16 cellular contexts compared by ENCODE assay signal in genomic region chr5:160075073-160075472, GRCh38. TPM values are rescaled to one million over a fixed set of nuclear protein-coding genes. Genes with fewer than 3 reads are reported as not detected.
DNase-seq lines count a peak whose midpoint lies in the region; ATAC-seq and TF ChIP-seq lines count a peak whose summit lies in the region.
"Had no signal": no experiment of that assay in that cellular context is flagged by ENCODE, and none has a peak within 500 bp of the region (broad histone marks: within the 10 kb centered on the region; RNA-seq: fewer than 3 reads in every experiment).

No MANE protein-coding gene starts in this region.

- H3K4ac ChIP-seq in mesenchymal stem cell (ENCODE audit: low read depth in 1 of 2, low read length in 2 of 2): no peak overlapping the region

- H3K4me1 ChIP-seq in SJSA1 (replicated peaks) (0 out of 2 replicates have a peak, but pooled peaks cover 4% of the 10 kb centered on the region), mesenchymal stem cell (ENCODE audit: control insufficient read depth, insufficient read depth, low read depth, low read length) (no peaks in the 10 kb centered on the region), upper lobe of right lung (peaks cover 14% of the 10 kb centered on the region)
- H3K4me1 ChIP-seq: A549 had no signal

- H3K23ac ChIP-seq in mesenchymal stem cell (ENCODE audit: low read length in 2 of 2): no peak overlapping the region

- no peak overlapping the region for H4K91ac ChIP-seq in mesenchymal stem cell (ENCODE audit: low read length)

- no peak overlapping the region for H2BK15ac ChIP-seq in mesenchymal stem cell (ENCODE audit: low read depth, poor library complexity, severe bottlenecking)

- no peak overlapping the region for H3K4me2 ChIP-seq in mesenchymal stem cell (ENCODE audit: low read length, poor library complexity, severe bottlenecking)
- H3K4me2 ChIP-seq: A549 had no signal

- H3K27ac ChIP-seq in SJSA1 (no peak overlapping the region), mesenchymal stem cell (ENCODE audit: low read length, poor library complexity, severe bottlenecking) (no peak overlapping the region), upper lobe of right lung (no peak overlapping the region)
- H3K27ac ChIP-seq: A549, C4-2B had no signal

- H3K18ac ChIP-seq in mesenchymal stem cell (ENCODE audit: low read depth in 1 of 2, low read length in 2 of 2): no peak overlapping the region

- intact Hi-C loops in upper lobe of right lung (cut with DNase I): no loop called here

- H3K79me1 ChIP-seq in mesenchymal stem cell (replicated peaks; ENCODE audit: low read length, poor library complexity, severe bottlenecking): peaks cover 8% of the 10 kb centered on the region

- H3K36me3 ChIP-seq in SJSA1 (peaks cover 27% of the 10 kb centered on the region), mesenchymal stem cell (ENCODE audit: control insufficient read depth in 1 of 2, insufficient read depth in 2 of 2, low read depth in 1 of 2, low read length in 2 of 2) (peaks cover 8 to 38% of the 10 kb centered on the region in 2 experiments), upper lobe of right lung (peaks cover 15% of the 10 kb centered on the region)

- H3K9ac ChIP-seq in mesenchymal stem cell (ENCODE audit: low read length): no peak overlapping the region

- DNase-seq in EH (ENCODE audit: low read depth) (peak; percentile 37), SJSA1 (ENCODE audit: low read depth in 1 of 2, low spot score in 2 of 2) (peak; percentile 2 to 20), astrocyte of the hippocampus (ENCODE audit: low read depth, low spot score) (peak; percentile 70), mesenchymal stem cell (peak; percentile 48), upper lobe of right lung (no peak), glutamatergic neuron (no peak), mucosa of gallbladder (ENCODE audit: low spot score) (no peak)
- DNase-seq: BE2C; Caco-2; CD8-positive, alpha-beta memory T cell; DND-41; GF-D8; HCEC 1CT had no signal

- H2BK12ac ChIP-seq in mesenchymal stem cell (ENCODE audit: low read length in 2 of 2): no peak overlapping the region

- H4K8ac ChIP-seq in mesenchymal stem cell (ENCODE audit: low read length): no peak overlapping the region

- H2AK5ac ChIP-seq in mesenchymal stem cell (ENCODE audit: low read length, severe bottlenecking): no peak overlapping the region

- H3K4me3 Mint-ChIP-seq in glutamatergic neuron (ENCODE audit: unreplicated experiment): no peak overlapping the region
- H3K4me3 Mint-ChIP-seq: CD8-positive, alpha-beta memory T cell had no signal

- ATAC-seq in upper lobe of right lung: no peak
- ATAC-seq in HG03442 (IDR thresholded peaks at IDR 0.05; ENCODE audit: unreplicated experiment): no peak
- ATAC-seq: A549 had no signal

- H3K27me3 Mint-ChIP-seq in glutamatergic neuron (ENCODE audit: unreplicated experiment): no peaks in the 10 kb centered on the region
- H3K27me3 Mint-ChIP-seq: CD8-positive, alpha-beta memory T cell had no signal

- H3K9me3 Mint-ChIP-seq in glutamatergic neuron (ENCODE audit: unreplicated experiment): peaks cover 1% of the 10 kb centered on the region
- H3K9me3 Mint-ChIP-seq: CD8-positive, alpha-beta memory T cell had no signal

- peaks cover 9% of the 10 kb centered on the region for H3K4me1 Mint-ChIP-seq in glutamatergic neuron (ENCODE audit: low read depth, unreplicated experiment)
- H3K4me1 Mint-ChIP-seq: CD8-positive, alpha-beta memory T cell had no signal

- H2BK120ac ChIP-seq in mesenchymal stem cell (ENCODE audit: low read depth, low read length): no peak overlapping the region

- H3K36me3 Mint-ChIP-seq in glutamatergic neuron (ENCODE audit: unreplicated experiment): no peaks in the 10 kb centered on the region

- H3K27ac Mint-ChIP-seq in glutamatergic neuron (ENCODE audit: unreplicated experiment): no peak overlapping the region

- H3K27me3 ChIP-seq in SJSA1 (replicated peaks) (no peaks in the 10 kb centered on the region), mesenchymal stem cell (ENCODE audit: control insufficient read depth in 1 of 2, insufficient read depth in 1 of 2, low read length in 2 of 2) (peaks cover 0 to 5% of the 10 kb centered on the region in 2 experiments), upper lobe of right lung (no peaks in the 10 kb centered on the region)
- H3K27me3 ChIP-seq: BE2C had no signal

- H2BK5ac ChIP-seq in mesenchymal stem cell (ENCODE audit: low read depth, low read length, poor library complexity, severe bottlenecking): no peak overlapping the region

- H3K4me3 ChIP-seq in SJSA1 (no peak overlapping the region), mesenchymal stem cell (ENCODE audit: insufficient read depth in 1 of 2, low read depth in 1 of 2, low read length in 2 of 2) (no peak overlapping the region), upper lobe of right lung (no peak overlapping the region)
- H3K4me3 ChIP-seq: A549 had no signal

- H3K14ac ChIP-seq in mesenchymal stem cell (ENCODE audit: low read length in 2 of 2): no peak overlapping the region

- no peaks in the 10 kb centered on the region for H3K9me3 ChIP-seq in SJSA1 (replicated peaks)
- H3K9me3 ChIP-seq in mesenchymal stem cell (ENCODE audit: control insufficient read depth, low read length): no peaks in the 10 kb centered on the region
- no peaks in the 10 kb centered on the region for H3K9me3 ChIP-seq in upper lobe of right lung
- H3K9me3 ChIP-seq: A549, BE2C, Caco-2 had no signal

- TF ChIP-seq CTCF in upper lobe of right lung (IDR thresholded peaks at IDR 0.05) (no peak), glutamatergic neuron (IDR thresholded peaks at IDR 0.05; ENCODE audit: partially characterized antibody, unreplicated experiment) (no peak)

- no peak overlapping the region for H2AFZ ChIP-seq in mesenchymal stem cell (ENCODE audit: low read depth, low read length)

RNA-seq across cellular contexts. Expression of gene PWWP2A, which starts 44.2 kb away (rescaled TPM):
- total RNA-seq in SJSA1 (2014; rRNA removed; shearing (Covaris generic)): 41.4 and 49.8 TPM in 2 replicates
- 24.0 TPM for polyA plus RNA-seq in mesenchymal stem cell (2013, experiment 1 of 2)
- 22.5 TPM for polyA plus RNA-seq in mesenchymal stem cell (2013, experiment 2 of 2)
- total RNA-seq in upper lobe of right lung: 26.7 TPM
- total RNA-seq in glutamatergic neuron (ENCODE audit: unreplicated experiment): 75.7 TPM
- 26.3 TPM for total RNA-seq in mucosa of gallbladder

Comparison
In these comparisons a context has a peak if more than half of its experiments do, and no peak if none do; other contexts are left out.
1. DNase-seq: peak in EH (single experiment), SJSA1 (2 of 2), astrocyte of the hippocampus (single experiment) and mesenchymal stem cell (single experiment); none in upper lobe of right lung (single experiment), glutamatergic neuron (single experiment) and mucosa of gallbladder (single experiment).